ENCODE assay signal across 24 cellular contexts in genomic region chr16:49459953-49460735, GRCh38.
A peak's percentile ranks its signal among the peaks of the same experiment; 100 is the strongest.
DNase-seq lines count a peak whose midpoint lies in the region; TF ChIP-seq lines count a peak whose summit lies in the region.
"Had no signal": no experiment of that assay in that cellular context is flagged by ENCODE, and none has a peak within 500 bp of the region (broad histone marks: within the 10 kb centered on the region; RNA-seq: fewer than 3 reads in every experiment).

No MANE protein-coding gene starts in this region.

- H3K27me3 ChIP-seq in right atrium auricular region (no peaks in the 10 kb centered on the region), neural progenitor cell (peaks cover 8% of the 10 kb centered on the region)
- H3K27me3 ChIP-seq: testis had no signal

- peaks cover 0 to 6% of the 10 kb centered on the region in 2 donors for H3K4me1 ChIP-seq in right atrium auricular region
- H3K4me1 ChIP-seq in neural progenitor cell, result peaks cover 32% of the 10 kb centered on the region
- H3K4me1 ChIP-seq: heart left ventricle, prostate gland, SJCRH30, testis had no signal

- intact Hi-C loops in cardiac septum (cut with DNase I), result no loop called here

- no peak overlapping the region for H3K9ac ChIP-seq in neural progenitor cell

- peaks cover 8% of the 10 kb centered on the region for H4K20me1 ChIP-seq in neural progenitor cell (ENCODE audit: low read depth)

- H3K9me3 ChIP-seq in right atrium auricular region (no peaks in the 10 kb centered on the region), neural progenitor cell (ENCODE audit: low read depth) (no peaks in the 10 kb centered on the region)
- H3K9me3 ChIP-seq: heart left ventricle, prostate gland, SJCRH30, testis had no signal

- no peak overlapping the region for H3K27ac ChIP-seq in right atrium auricular region
- no peak overlapping the region for H3K27ac ChIP-seq in neural progenitor cell
- H3K27ac ChIP-seq: heart left ventricle, prostate gland, SJCRH30, testis had no signal

- H3K4me3 ChIP-seq in right atrium auricular region (no peak overlapping the region), neural progenitor cell (no peak overlapping the region)
- H3K4me3 ChIP-seq: heart left ventricle, prostate gland, SJCRH30, testis had no signal

- H3K4me2 ChIP-seq in neural progenitor cell, result no peak overlapping the region

- H3K4me1 Mint-ChIP-seq in chondrocyte (ENCODE audit: low read depth) (no peaks in the 10 kb centered on the region), neural progenitor cell (peaks cover 35% of the 10 kb centered on the region)

- no peaks in the 10 kb centered on the region for H3K79me2 ChIP-seq in neural progenitor cell (ENCODE audit: low read depth)

- H3K36me3 ChIP-seq in right atrium auricular region, result no peaks in the 10 kb centered on the region
- no peaks in the 10 kb centered on the region for H3K36me3 ChIP-seq in neural progenitor cell
- H3K36me3 ChIP-seq: heart left ventricle, prostate gland, SJCRH30 had no signal

- H3F3A ChIP-seq in neural progenitor cell (ENCODE audit: low read depth), result peaks cover 12% of the 10 kb centered on the region

- no peak for TF ChIP-seq CTCF in right atrium auricular region (IDR thresholded peaks at IDR 0.05)
- TF ChIP-seq CTCF in chondrocyte (IDR thresholded peaks at IDR 0.05), result no peak
- no peak for TF ChIP-seq CTCF in neural progenitor cell (IDR thresholded peaks at IDR 0.05)

- H3K4me3 Mint-ChIP-seq in chondrocyte (ENCODE audit: unreplicated experiment) (no peak overlapping the region), neural progenitor cell (peak overlapping the region; percentile 21)
- H3K4me3 Mint-ChIP-seq: activated naive CD4-positive, alpha-beta T cell treated with anti-CD3 and anti-CD28 coated beads, Interleukin-2, amount 10 ng/mL, durations not matched to agents 7 days and 5 days; nephron progenitor cell; stimulated activated effector memory CD8-positive, alpha-beta T cell treated with anti-CD3 and anti-CD28 coated beads, Interleukin-12 subunit alpha, Interleukin-12 subunit beta, amount 100 ng/mL, for 72 hours had no signal

- no peak overlapping the region for H2AFZ ChIP-seq in neural progenitor cell (replicated peaks)

- H3K9me3 Mint-ChIP-seq in chondrocyte (ENCODE audit: low read depth) (no peaks in the 10 kb centered on the region), neural progenitor cell (no peaks in the 10 kb centered on the region)
- H3K9me3 Mint-ChIP-seq: activated naive CD4-positive, alpha-beta T cell treated with anti-CD3 and anti-CD28 coated beads, Interleukin-2, amount 10 ng/mL, durations not matched to agents 7 days and 5 days; nephron progenitor cell; stimulated activated effector memory CD8-positive, alpha-beta T cell treated with anti-CD3 and anti-CD28 coated beads, Interleukin-12 subunit alpha, Interleukin-12 subunit beta, amount 100 ng/mL, for 72 hours had no signal

- H3K36me3 Mint-ChIP-seq in chondrocyte (ENCODE audit: low read depth), result peaks cover 2% of the 10 kb centered on the region
- H3K36me3 Mint-ChIP-seq in neural progenitor cell, result no peaks in the 10 kb centered on the region
- H3K36me3 Mint-ChIP-seq: activated naive CD4-positive, alpha-beta T cell treated with anti-CD3 and anti-CD28 coated beads, Interleukin-2, amount 10 ng/mL, durations not matched to agents 7 days and 5 days had no signal

- DNase-seq in right atrium auricular region (ENCODE audit: low spot score) (peak; percentile 23), cardiac septum (ENCODE audit: low spot score) (no peak), chondrocyte (ENCODE audit: low spot score) (peak; percentile 68), neural progenitor cell (ENCODE audit: low spot score) (no peak), superior temporal gyrus (ENCODE audit: extremely low spot score) (no peak), HuH-7.5 (ENCODE audit: low spot score) (no peak), amygdala (lab: John Stamatoyannopoulos, UW) (no peak), globus pallidus (ENCODE audit: low spot score) (no peak)
- DNase-seq: activated CD4-positive, alpha-beta T cell treated with anti-CD3 and anti-CD28 coated beads for 48 hours; activated naive CD4-positive, alpha-beta T cell treated with anti-CD3 and anti-CD28 coated beads, Interleukin-2, amount 10 ng/mL, durations not matched to agents 7 days and 5 days; GDM1; left ventricle myocardium superior; MM.1S; NCI-H146; NCI-H2171 treated with DMSO at 0.1 percent for 48 hours; NCI-H524 treated with DMSO at 0.1 percent for 48 hours; nephron progenitor cell; SJCRH30; stimulated activated CD4-positive, alpha-beta T cell treated with anti-CD3 and anti-CD28 coated beads, Interleukin-1b, Interleukin-23, amount 100 ng/mL, for 48 hours; T-helper 1 cell; testis had no signal

- H3K27ac Mint-ChIP-seq in chondrocyte (ENCODE audit: unreplicated experiment), result no peak overlapping the region
- H3K27ac Mint-ChIP-seq in neural progenitor cell, result peak overlapping the region; percentile 42
- H3K27ac Mint-ChIP-seq: activated naive CD4-positive, alpha-beta T cell treated with anti-CD3 and anti-CD28 coated beads, Interleukin-2, amount 10 ng/mL, durations not matched to agents 7 days and 5 days; nephron progenitor cell; stimulated activated effector memory CD8-positive, alpha-beta T cell treated with anti-CD3 and anti-CD28 coated beads, Interleukin-12 subunit alpha, Interleukin-12 subunit beta, amount 100 ng/mL, for 72 hours had no signal

- H3K27me3 Mint-ChIP-seq in chondrocyte (ENCODE audit: low read depth), result peaks cover 45% of the 10 kb centered on the region
- peaks cover 9% of the 10 kb centered on the region for H3K27me3 Mint-ChIP-seq in neural progenitor cell (ENCODE audit: insufficient read depth, low read depth)

Comparison
In these comparisons a context has a peak if more than half of its experiments do, and no peak if none do; other contexts are left out.
1. DNase-seq: peak in right atrium auricular region (single experiment) and chondrocyte (single experiment); none in cardiac septum (single experiment), neural progenitor cell (single experiment), superior temporal gyrus (single experiment), HuH-7.5 (single experiment), amygdala (0 of 56) and globus pallidus (single experiment).